In genomic region chr2:70726947-70727725, GRCh38 we compare ENCODE assay signal across 1 cellular context.
TF ChIP-seq lines count a peak whose summit lies in the region.

No MANE protein-coding gene starts in this region.

TF ChIP-seq in neural cell, 6 proteins besides CTCF, POLR2A, EP300 and RAD21 (continued from another document):
- TF ChIP-seq REST (IDR thresholded peaks at IDR 0.05; ENCODE audit: borderline replicate concordance) (no peak), TAF1 (IDR thresholded peaks at IDR 0.05; ENCODE audit: low read depth) (no peak), SMC3 (conservative IDR thresholded peaks at IDR 0.05; ENCODE audit: poor library complexity) (no peak), MXI1 (conservative IDR thresholded peaks at IDR 0.05; ENCODE audit: poor library complexity, severe bottlenecking) (no peak)
TF ChIP-seq in neural cell: peak in this region for 0.
